In genomic region chr20:2417142-2417541, GRCh38 we compare ENCODE assay signal across 29 cellular contexts. TPM values are rescaled to one million over a fixed set of nuclear protein-coding genes. Genes with fewer than 3 reads are reported as not detected.
DNase-seq lines count a peak whose midpoint lies in the region; ATAC-seq and TF ChIP-seq lines count a peak whose summit lies in the region.
"Had no signal": no experiment of that assay in that cellular context is flagged by ENCODE, and none has a peak within 500 bp of the region (broad histone marks: within the 10 kb centered on the region; RNA-seq: fewer than 3 reads in every experiment).

No MANE protein-coding gene starts in this region.

- TF ChIP-seq POLR2A in GM18505 (IDR thresholded peaks at IDR 0.05; ENCODE audit: borderline replicate concordance, extremely low read depth, insufficient read depth, insufficient read length) = no peak

- no peaks in the 10 kb centered on the region for H3K9me3 Mint-ChIP-seq in activated CD8-positive, alpha-beta memory T cell treated with anti-CD3 and anti-CD28 coated beads, Interleukin-2, amount 10 ng/mL, durations not matched to agents 7 days and 5 days (ENCODE audit: low read depth)
- H3K9me3 Mint-ChIP-seq: CD4-positive, alpha-beta memory T cell; T-cell had no signal

- no peak for ATAC-seq in activated CD8-positive, alpha-beta memory T cell treated with anti-CD3 and anti-CD28 coated beads, Interleukin-2, amount 10 ng/mL, durations not matched to agents 7 days and 5 days
- ATAC-seq in HG02884 (IDR thresholded peaks at IDR 0.05; ENCODE audit: unreplicated experiment) (no peak), GM18505 (IDR thresholded peaks at IDR 0.05; ENCODE audit: unreplicated experiment) (no peak)
- ATAC-seq: A549, GM12878, HCT116, PC-3, T-cell had no signal

- CTCF ChIA-PET in activated CD8-positive, alpha-beta memory T cell treated with anti-CD3 and anti-CD28 coated beads, Interleukin-2, amount 10 ng/mL, durations not matched to agents 7 days and 5 days (lab: Charles Lee) = no interaction called here

- no peaks in the 10 kb centered on the region for H3K36me3 Mint-ChIP-seq in activated CD8-positive, alpha-beta memory T cell treated with anti-CD3 and anti-CD28 coated beads, Interleukin-2, amount 10 ng/mL, durations not matched to agents 7 days and 5 days
- H3K36me3 Mint-ChIP-seq: CD4-positive, alpha-beta memory T cell; T-cell had no signal

- DNase-seq in activated CD8-positive, alpha-beta memory T cell treated with anti-CD3 and anti-CD28 coated beads, Interleukin-2, amount 10 ng/mL, durations not matched to agents 7 days and 5 days = peak; percentile 32
- no peak for DNase-seq in activated CD8-positive, alpha-beta memory T cell treated with anti-CD3 and anti-CD28 coated beads, Interleukin-2, amount 50 U/mL, for 48 hours
- DNase-seq in NCI-H69 (lab: John Stamatoyannopoulos, UW) (peak; percentile 59), mesenteric fat pad (ENCODE audit: low spot score) (peak; percentile 85), putamen (ENCODE audit: low spot score) (no peak)
- DNase-seq: AML-193; CD4-positive, alpha-beta memory T cell; COR-L47; DMS79; EL; GDM1; KG1; MG63; NCI-H187 treated with DMSO at 0.1 percent for 48 hours; NCI-H446; NCI-H524 treated with DMSO at 0.1 percent for 48 hours; NCI-H82; NK-92 treated with Interleukin-12 subunit alpha and Interleukin-12 subunit beta, amount 100 ng/mL, for 24 hours; PC-3; Right ventricle myocardium superior; T-cell had no signal

- H3K27ac Mint-ChIP-seq in activated CD8-positive, alpha-beta memory T cell treated with anti-CD3 and anti-CD28 coated beads, Interleukin-2, amount 10 ng/mL, durations not matched to agents 7 days and 5 days = no peak overlapping the region
- H3K27ac Mint-ChIP-seq: CD4-positive, alpha-beta memory T cell; T-cell had no signal

- peaks cover 30% of the 10 kb centered on the region for H3K27me3 Mint-ChIP-seq in activated CD8-positive, alpha-beta memory T cell treated with anti-CD3 and anti-CD28 coated beads, Interleukin-2, amount 10 ng/mL, durations not matched to agents 7 days and 5 days

- H3K4me1 Mint-ChIP-seq in activated CD8-positive, alpha-beta memory T cell treated with anti-CD3 and anti-CD28 coated beads, Interleukin-2, amount 10 ng/mL, durations not matched to agents 7 days and 5 days = no peaks in the 10 kb centered on the region
- H3K4me1 Mint-ChIP-seq: CD4-positive, alpha-beta memory T cell; T-cell had no signal

- no peak overlapping the region for H3K4me3 Mint-ChIP-seq in activated CD8-positive, alpha-beta memory T cell treated with anti-CD3 and anti-CD28 coated beads, Interleukin-2, amount 10 ng/mL, durations not matched to agents 7 days and 5 days
- H3K4me3 Mint-ChIP-seq: CD4-positive, alpha-beta memory T cell; T-cell had no signal

RNA-seq across cellular contexts. Expression of gene TGM6, which starts 36.4 kb away (rescaled TPM):
- total RNA-seq in activated CD8-positive, alpha-beta memory T cell treated with anti-CD3 and anti-CD28 coated beads, Interleukin-2, amount 10 ng/mL, durations not matched to agents 7 days and 5 days = not detected
- not detected for total RNA-seq in mesenteric fat pad
- total RNA-seq: CD4-positive, alpha-beta memory T cell; GM12878; H1; PC-3; Right ventricle myocardium superior; RPMI7951; SJSA1; T-cell had no signal

RNA-seq across cellular contexts. Expression of gene SNRPB, which starts 53.4 kb away (rescaled TPM):
- total RNA-seq in activated CD8-positive, alpha-beta memory T cell treated with anti-CD3 and anti-CD28 coated beads, Interleukin-2, amount 10 ng/mL, durations not matched to agents 7 days and 5 days = 100 to 1,000 TPM; 335 to 391 TPM
- total RNA-seq in mesenteric fat pad = 112 TPM

Comparison
In these comparisons a context has a peak if more than half of its experiments do, and no peak if none do; other contexts are left out.
1. DNase-seq: peak in activated CD8-positive, alpha-beta memory T cell treated with anti-CD3 and anti-CD28 coated beads, Interleukin-2, amount 10 ng/mL, durations not matched to agents 7 days and 5 days (single experiment), NCI-H69 (single experiment) and mesenteric fat pad (single experiment); none in activated CD8-positive, alpha-beta memory T cell treated with anti-CD3 and anti-CD28 coated beads, Interleukin-2, amount 50 U/mL, for 48 hours (single experiment) and putamen (single experiment).